Comparison of ENCODE assay signal across 30 cellular contexts in genomic region chr22:44585559-44586121, GRCh38.
DNase-seq lines count a peak whose midpoint lies in the region; ATAC-seq, FAIRE-seq and TF ChIP-seq lines count a peak whose summit lies in the region.
"Had no signal": no experiment of that assay in that cellular context is flagged by ENCODE, and none has a peak within 500 bp of the region (broad histone marks: within the 10 kb centered on the region; RNA-seq: fewer than 3 reads in every experiment).

No MANE protein-coding gene starts in this region.

- CTCF ChIA-PET in H1 (lab: Charles Lee; ENCODE audit: partially characterized antibody): interaction anchor here (0.6 to 1.6 kb wide), 4 partner anchors 15 to 179 kb away, joined by 3 to 5 read pairs (median 4); no protein-coding TSS in a partner anchor
- CTCF ChIA-PET in Calu3 (lab: Charles Lee): no interaction called here

- H3K36me3 ChIP-seq in H1 (ENCODE audit: control insufficient read depth in 2 of 4, insufficient read depth in 4 of 4, low read length in 3 of 4) (no peaks in the 10 kb centered on the region), neuronal stem cell (replicated peaks in 1 of 2; ENCODE audit: control insufficient read depth in 2 of 2, insufficient read depth in 2 of 2, low read length in 2 of 2) (peaks cover 0 to 2% of the 10 kb centered on the region in 2 donors), MM.1S (replicated peaks; ENCODE audit: insufficient read depth, low read length) (no peaks in the 10 kb centered on the region)
- H3K36me3 ChIP-seq: adrenal gland, brain microvascular endothelial cell, neutrophil, prostate gland, upper lobe of left lung had no signal

- peaks cover 15% of the 10 kb centered on the region for H3K4me1 Mint-ChIP-seq in stimulated activated naive CD8-positive, alpha-beta T cell treated with anti-CD3 and anti-CD28 coated beads, Interleukin-15, amount 100 ng/mL, for 72 hours
- H3K4me1 Mint-ChIP-seq in Calu3 (ENCODE audit: low read depth, unreplicated experiment): peaks cover 16% of the 10 kb centered on the region
- H3K4me1 Mint-ChIP-seq: memory B cell had no signal

- H2BK12ac ChIP-seq in H1 (ENCODE audit: low read depth, low read length) (0 out of 2 replicates have a peak overlapping the region, but pooled peaks have one; percentile 9), neuronal stem cell (ENCODE audit: low read length) (peak overlapping the region; percentile 67)

- FAIRE-seq in H1 (lab: Jason Lieb, UNC): no peak
- FAIRE-seq: GM12891 had no signal

- no peak overlapping the region for H2BK15ac ChIP-seq in H1 (ENCODE audit: low read length)
- H2BK15ac ChIP-seq in neuronal stem cell (ENCODE audit: low read length): peak overlapping the region; percentile 22

- H2BK120ac ChIP-seq in H1 (replicated peaks; ENCODE audit: low read depth, low read length) (no peak overlapping the region), neuronal stem cell (ENCODE audit: low read depth, low read length) (peak overlapping the region; percentile 32)

- no peaks in the 10 kb centered on the region for H4K20me1 ChIP-seq in H1 (replicated peaks in 1 of 2; ENCODE audit: control insufficient read depth in 1 of 2, insufficient read depth in 2 of 2, low read length in 2 of 2)
- no peaks in the 10 kb centered on the region for H4K20me1 ChIP-seq in MM.1S (ENCODE audit: insufficient read depth, low read length)

- H3K23ac ChIP-seq in H1 (ENCODE audit: insufficient read length) (no peak overlapping the region), neuronal stem cell (ENCODE audit: low read depth, low read length, poor library complexity) (no peak overlapping the region)

- peaks cover 55% of the 10 kb centered on the region for H3K27me3 Mint-ChIP-seq in stimulated activated naive CD8-positive, alpha-beta T cell treated with anti-CD3 and anti-CD28 coated beads, Interleukin-15, amount 100 ng/mL, for 72 hours
- peaks cover 98% of the 10 kb centered on the region for H3K27me3 Mint-ChIP-seq in Calu3 (ENCODE audit: unreplicated experiment)

- H2BK20ac ChIP-seq in H1 (ENCODE audit: low read length): no peak overlapping the region

- H3K9ac ChIP-seq in H1 (replicated peaks in 1 of 4; ENCODE audit: extremely low read depth in 1 of 4, low read depth in 3 of 4, low read length in 3 of 4) (no peak overlapping the region), neuronal stem cell (ENCODE audit: low read depth, low read length, poor library complexity) (no peak overlapping the region), MM.1S (ENCODE audit: low read length) (no peak overlapping the region)
- H3K9ac ChIP-seq: GM23248 had no signal

- H3K4me3 Mint-ChIP-seq in stimulated activated naive CD8-positive, alpha-beta T cell treated with anti-CD3 and anti-CD28 coated beads, Interleukin-15, amount 100 ng/mL, for 72 hours: no peak overlapping the region
- H3K4me3 Mint-ChIP-seq in Calu3 (ENCODE audit: low read depth, unreplicated experiment): no peak overlapping the region
- H3K4me3 Mint-ChIP-seq: CD4-positive, alpha-beta T cell; memory B cell had no signal

- no peak overlapping the region for H3K27ac Mint-ChIP-seq in stimulated activated naive CD8-positive, alpha-beta T cell treated with anti-CD3 and anti-CD28 coated beads, Interleukin-15, amount 100 ng/mL, for 72 hours
- H3K27ac Mint-ChIP-seq in Calu3 (ENCODE audit: unreplicated experiment): no peak overlapping the region
- H3K27ac Mint-ChIP-seq: activated T-helper 2 cell treated with anti-CD3 and anti-CD28 coated beads, Interferon-gamma antibody, Interleukin-2, Interleukin-4, amounts not matched to agents 10 μg/mL and 5 μg/mL and 100 μg/mL, durations not matched to agents 14 hours and 24 hours and 36 hours; CD4-positive, alpha-beta T cell; memory B cell had no signal

- no peak overlapping the region for H2BK5ac ChIP-seq in H1 (ENCODE audit: low read depth, low read length)
- H2BK5ac ChIP-seq in neuronal stem cell (ENCODE audit: low read length): no peak overlapping the region

- no peaks in the 10 kb centered on the region for H3K9me2 ChIP-seq in MM.1S (replicated peaks; ENCODE audit: insufficient read depth, low read length)

- H4K5ac ChIP-seq in H1 (ENCODE audit: insufficient read length, low read depth, low read length): no peak overlapping the region

- H3K4me3 ChIP-seq in H1 (ENCODE audit: extremely low read depth in 1 of 4, insufficient read depth in 2 of 4, low read depth in 3 of 4, low read length in 4 of 4) (no peak overlapping the region), neuronal stem cell (ENCODE audit: low read length in 2 of 2) (no peak overlapping the region), MM.1S (ENCODE audit: low read length) (no peak overlapping the region)
- H3K4me3 ChIP-seq: adrenal gland, GM23248, prostate gland, SK-N-MC, upper lobe of left lung had no signal

- no peak for TF ChIP-seq POLR2A in H1 (IDR thresholded peaks at IDR 0.05; ENCODE audit: control extremely low read depth in 1 of 2, low read depth in 2 of 2, low read length in 2 of 2)

- H4K91ac ChIP-seq in H1 (replicated peaks; ENCODE audit: insufficient read length, low read length) (no peak overlapping the region), neuronal stem cell (ENCODE audit: low read depth, low read length, poor library complexity) (no peak overlapping the region)

- no peaks in the 10 kb centered on the region for H3K4me1 ChIP-seq in H1 (replicated peaks in 1 of 4; ENCODE audit: control insufficient read depth in 3 of 4, insufficient read depth in 4 of 4, low read length in 3 of 4)
- H3K4me1 ChIP-seq in neuronal stem cell (ENCODE audit: control insufficient read depth in 2 of 2, insufficient read depth in 1 of 2, low read depth in 1 of 2, low read length in 2 of 2): peaks cover 8 to 11% of the 10 kb centered on the region in 2 donors
- no peaks in the 10 kb centered on the region for H3K4me1 ChIP-seq in MM.1S (ENCODE audit: low read length)
- H3K4me1 ChIP-seq: adrenal gland, prostate gland had no signal

- H2AK5ac ChIP-seq in H1 (ENCODE audit: low read depth, low read length): no peak overlapping the region
- peak overlapping the region; percentile 85 for H2AK5ac ChIP-seq in neuronal stem cell (ENCODE audit: low read depth, low read length)

- no peaks in the 10 kb centered on the region for H3K23me2 ChIP-seq in H1 (ENCODE audit: low read depth, low read length)

- H4K8ac ChIP-seq in H1 (ENCODE audit: extremely low read depth, insufficient read depth, low read length) (peak overlapping the region; percentile 37; the same call in 1 of the 2 replicates), neuronal stem cell (ENCODE audit: low read depth, low read length) (no peak overlapping the region)

- no peaks in the 10 kb centered on the region for H3K79me1 ChIP-seq in H1 (ENCODE audit: low read depth, low read length)
- peaks cover 1% of the 10 kb centered on the region for H3K79me1 ChIP-seq in neuronal stem cell (ENCODE audit: low read depth, low read length)

- no peaks in the 10 kb centered on the region for H3F3A ChIP-seq in MM.1S (ENCODE audit: insufficient read depth, low read length)

- no peak overlapping the region for H3K4ac ChIP-seq in H1 (replicated peaks; ENCODE audit: insufficient read length, low read depth, low read length)
- no peak overlapping the region for H3K4ac ChIP-seq in neuronal stem cell (ENCODE audit: low read length)

- H3K27me3 ChIP-seq in H1 (replicated peaks in 1 of 4; ENCODE audit: control insufficient read depth in 3 of 4, extremely low read depth in 1 of 4, insufficient read depth in 3 of 4, low read length in 3 of 4) (no peaks in the 10 kb centered on the region; a peak in 1 of 7 replicates), neuronal stem cell (ENCODE audit: control insufficient read depth in 3 of 3, insufficient read depth in 3 of 3, low read depth in 1 of 3, low read length in 3 of 3) (peaks cover 0 to 24% (median 0%) of the 10 kb centered on the region in 3 experiments), MM.1S (replicated peaks; ENCODE audit: insufficient read depth, low read length) (peaks cover 98% of the 10 kb centered on the region)

- no TSS peak for BruUV-seq in Calu3 (replicated peaks; lab: Mats Ljungman, UMichigan)

- no peak for TF ChIP-seq CTCF in H1 (IDR thresholded peaks at IDR 0.05; ENCODE audit: control extremely low read depth in 1 of 3, insufficient read depth in 1 of 3, low read depth in 1 of 3, low read length in 3 of 3)
- TF ChIP-seq CTCF in Calu3 (IDR thresholded peaks at IDR 0.05; ENCODE audit: unreplicated experiment): no peak
- TF ChIP-seq CTCF in MM.1S (IDR thresholded peaks at IDR 0.05; ENCODE audit: low read length): no peak

- no peaks in the 10 kb centered on the region for H3K9me3 Mint-ChIP-seq in stimulated activated naive CD8-positive, alpha-beta T cell treated with anti-CD3 and anti-CD28 coated beads, Interleukin-15, amount 100 ng/mL, for 72 hours
- peaks cover 4% of the 10 kb centered on the region for H3K9me3 Mint-ChIP-seq in Calu3 (ENCODE audit: low read depth, unreplicated experiment)
- H3K9me3 Mint-ChIP-seq: activated T-helper 2 cell treated with anti-CD3 and anti-CD28 coated beads, Interferon-gamma antibody, Interleukin-2, Interleukin-4, amounts not matched to agents 10 μg/mL and 5 μg/mL and 100 μg/mL, durations not matched to agents 14 hours and 24 hours and 36 hours; CD4-positive, alpha-beta T cell had no signal

- no peaks in the 10 kb centered on the region for H3K79me2 ChIP-seq in H1 (ENCODE audit: control insufficient read depth in 1 of 2, insufficient read depth in 2 of 2, low read length in 2 of 2)
- H3K79me2 ChIP-seq in MM.1S (ENCODE audit: low read length): no peaks in the 10 kb centered on the region

- POLR2A ChIA-PET in H1 (lab: Charles Lee; ENCODE audit: partially characterized antibody): interaction anchor here (1.0 kb wide), 1 partner anchor 8 kb away, joined by 3 read pairs; no protein-coding TSS in a partner anchor

- 90% methylated on average over 13 of the region's 17 CpGs; no CpG with 5 or more reads in 1 of the 2 experiments for WGBS in H1 (ENCODE audit: extremely low coverage in 1 of 2, insufficient coverage in 1 of 2, insufficient read length in 1 of 2, insufficient replicate concordance in 2 of 2, low coverage in 1 of 2, low lambda C conversion rate in 2 of 2, missing lambda C conversion rate in 1 of 2), 2 experiments
- no CpG with 5 or more reads among the region's 17 CpGs for WGBS in neuronal stem cell (ENCODE audit: extremely low coverage in 2 of 2, insufficient read length in 2 of 2, insufficient replicate concordance in 1 of 2), 2 donors

- H3K18ac ChIP-seq in H1 (ENCODE audit: extremely low read depth, low read length) (no peak overlapping the region), neuronal stem cell (ENCODE audit: low read length) (peak overlapping the region; percentile 90)

- no peak overlapping the region for H3K4me2 ChIP-seq in H1 (ENCODE audit: insufficient read depth in 1 of 2, low read depth in 2 of 2, low read length in 2 of 2)
- H3K4me2 ChIP-seq in neuronal stem cell (ENCODE audit: insufficient read depth, low read length, poor library complexity, severe bottlenecking): no peak overlapping the region
- H3K4me2 ChIP-seq in MM.1S (ENCODE audit: low read depth, low read length): no peak overlapping the region

- H3K14ac ChIP-seq in H1 (ENCODE audit: insufficient read length): no peak overlapping the region
- H3K14ac ChIP-seq in neuronal stem cell (ENCODE audit: low read length): no peak overlapping the region

- peaks cover 0 to 4% of the 10 kb centered on the region in 2 experiments; a peak in 1 of 4 replicates for H3K9me3 ChIP-seq in H1 (ENCODE audit: insufficient read depth in 2 of 2, low read depth in 1 of 2, low read length in 1 of 2)
- H3K9me3 ChIP-seq in neuronal stem cell (replicated peaks in 1 of 2; ENCODE audit: control insufficient read depth in 2 of 2, insufficient read depth in 1 of 2, low read depth in 1 of 2, low read length in 2 of 2): peaks cover 0 to 6% of the 10 kb centered on the region in 2 donors
- H3K9me3 ChIP-seq in MM.1S (replicated peaks; ENCODE audit: insufficient read depth, low read length): no peaks in the 10 kb centered on the region
- H3K9me3 ChIP-seq: adrenal gland, neutrophil, prostate gland, upper lobe of left lung had no signal

- no peak for TF ChIP-seq EP300 in H1 (IDR thresholded peaks at IDR 0.05; ENCODE audit: borderline replicate concordance in 1 of 2, low read depth in 2 of 2, low read length in 2 of 2)

- no peak for ATAC-seq in stimulated activated naive CD8-positive, alpha-beta T cell treated with anti-CD3 and anti-CD28 coated beads, Interleukin-15, Interleukin-2, amounts not matched to agents 100 U/mL and 50 U/mL, for 24 hours
- ATAC-seq in stimulated activated naive CD8-positive, alpha-beta T cell treated with anti-CD3 and anti-CD28 coated beads, Interleukin-15, amount 100 ng/mL, for 72 hours: no peak
- ATAC-seq: activated CD4-positive, CD25-positive, alpha-beta regulatory T cell treated with anti-CD3 and anti-CD28 coated beads, Interleukin-2, amount 50 U/mL, for 24 hours had no signal

- no peak overlapping the region for H3K56ac ChIP-seq in H1 (replicated peaks; ENCODE audit: insufficient read length, low read depth, low read length)

- DNase-seq in stimulated activated naive CD8-positive, alpha-beta T cell treated with anti-CD3 and anti-CD28 coated beads, Interleukin-15, Interleukin-2, amounts not matched to agents 100 U/mL and 50 U/mL, for 24 hours: peak; percentile 0
- DNase-seq in stimulated activated naive CD8-positive, alpha-beta T cell treated with anti-CD3 and anti-CD28 coated beads, Interleukin-15, amount 100 ng/mL, for 72 hours: no peak
- DNase-seq in H1 (ENCODE audit: low read depth in 1 of 2, low spot score in 2 of 2) (no peak), neuronal stem cell (ENCODE audit: low spot score) (no peak), Calu3 (no peak), AG08396 (ENCODE audit: low spot score) (no peak), MM.1S (no peak)
- DNase-seq: activated CD4-positive, alpha-beta T cell treated with anti-CD3 and anti-CD28 coated beads, Interleukin-2, amount 50 U/mL, for 48 hours; activated CD8-positive, alpha-beta memory T cell treated with anti-CD3 and anti-CD28 coated beads, Interleukin-2, amount 50 U/mL, for 48 hours; adrenal gland; brain microvascular endothelial cell; CD4-positive, alpha-beta T cell; DMS 273 treated with DMSO at 0.1 percent for 48 hours; effector CD8-positive, alpha-beta T cell; EL; glutamatergic neuron; GM23248; Karpas-422; kidney glomerular epithelial cell; MV-4-11; NCI-H1436 treated with DMSO at 0.1 percent for 48 hours had no signal

- TF ChIP-seq RAD21 in H1 (IDR thresholded peaks at IDR 0.05 in 1 of 2, conservative IDR thresholded peaks at IDR 0.05 in 1 of 2; ENCODE audit: low read depth in 2 of 2, low read length in 2 of 2): no peak

- no peaks in the 10 kb centered on the region for H3K36me3 Mint-ChIP-seq in Calu3 (ENCODE audit: insufficient read depth, unreplicated experiment)

- intact Hi-C loops in Calu3 (cut with micrococcal nuclease; ENCODE audit: unreplicated experiment): no loop called here

- H2AFZ ChIP-seq in H1 (ENCODE audit: low read length) (no peak overlapping the region), neuronal stem cell (ENCODE audit: low read length) (no peak overlapping the region), MM.1S (ENCODE audit: low read length) (no peak overlapping the region)
- H2AFZ ChIP-seq: GM23248 had no signal

- H3K27ac ChIP-seq in H1 (ENCODE audit: low read depth, low read length) (no peak overlapping the region), neuronal stem cell (replicated peaks; ENCODE audit: low read length) (no peak overlapping the region), MM.1S (ENCODE audit: low read length) (no peak overlapping the region)
- H3K27ac ChIP-seq: adrenal gland, brain microvascular endothelial cell, GM23248, HL-60, neutrophil, prostate gland, SK-N-MC, upper lobe of left lung had no signal
